Comparison of ENCODE assay signal across 8 cellular contexts in the genomic region with DNA sequence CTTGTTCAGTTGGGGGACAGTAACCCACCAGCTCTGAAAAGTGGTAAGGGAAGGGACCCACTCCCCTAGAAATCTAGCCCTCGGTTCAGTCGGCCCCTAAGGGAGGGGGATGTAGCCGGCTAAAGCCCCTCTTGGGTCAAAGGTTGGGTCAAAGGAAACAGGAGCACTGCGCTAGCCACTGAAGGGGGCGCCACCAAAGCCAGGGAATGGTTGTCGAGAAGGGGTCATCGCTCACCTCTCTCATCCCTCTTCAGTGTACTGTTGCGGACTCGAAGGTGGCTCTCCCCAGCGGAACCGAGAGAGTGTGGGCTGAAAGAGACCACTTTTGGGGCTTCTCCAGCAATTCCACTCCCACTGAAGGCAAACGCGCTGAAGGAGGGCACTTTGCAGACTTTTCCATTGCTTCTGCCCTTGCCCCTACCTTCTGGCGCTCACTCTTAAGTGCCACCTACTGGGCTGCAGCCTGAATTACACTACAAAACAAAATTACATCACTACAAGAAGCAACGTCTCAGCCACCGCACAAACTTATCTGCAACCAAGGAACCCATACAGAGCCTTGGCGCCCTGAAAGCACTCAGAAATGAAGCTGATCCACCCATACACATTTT.
DNase-seq lines count a peak whose midpoint lies in the region; ATAC-seq and TF ChIP-seq lines count a peak whose summit lies in the region.

No MANE protein-coding gene starts in this region.

- H3K36me3 Mint-ChIP-seq in activated T-cell treated with anti-CD3 and anti-CD28 coated beads, Interleukin-2, amount 50 U/mL, for 4 hours (ENCODE audit: insufficient read depth), result no peaks in the 10 kb centered on the region
- H3K36me3 Mint-ChIP-seq in progenitor cell of endocrine pancreas (ENCODE audit: insufficient read depth), result no peaks in the 10 kb centered on the region

- TF ChIP-seq CTCF in astrocyte of the spinal cord (IDR thresholded peaks at IDR 0.05; ENCODE audit: low read depth, low read length), result peak; percentile 44
- peak; percentile 38 for TF ChIP-seq CTCF in progenitor cell of endocrine pancreas (IDR thresholded peaks at IDR 0.05; ENCODE audit: unreplicated experiment)

- no peak overlapping the region for H3K4me3 Mint-ChIP-seq in activated T-cell treated with anti-CD3 and anti-CD28 coated beads, Interleukin-2, amount 50 U/mL, for 4 hours
- no peak overlapping the region for H3K4me3 Mint-ChIP-seq in progenitor cell of endocrine pancreas (ENCODE audit: low read depth)

- in situ Hi-C loops in astrocyte of the spinal cord (cut with HindIII; ENCODE audit: low sequenced_read_pairs), result no loop called here

- ATAC-seq in activated T-cell treated with anti-CD3 and anti-CD28 coated beads, Interleukin-2, amount 50 U/mL, for 4 hours, result no peak
- ATAC-seq in HG03159 (IDR thresholded peaks at IDR 0.05; ENCODE audit: unreplicated experiment) (peak; percentile 77), HG03571 (IDR thresholded peaks at IDR 0.05; ENCODE audit: unreplicated experiment) (no peak)

- H3K27me3 Mint-ChIP-seq in activated T-cell treated with anti-CD3 and anti-CD28 coated beads, Interleukin-2, amount 50 U/mL, for 4 hours (ENCODE audit: low read depth), result peaks cover 2% of the 10 kb centered on the region
- no peaks in the 10 kb centered on the region for H3K27me3 Mint-ChIP-seq in progenitor cell of endocrine pancreas

- peak; percentile 19 to 29 for DNase-seq in activated T-cell treated with anti-CD3 and anti-CD28 coated beads, Interleukin-2, amount 50 U/mL, for 48 hours
- no peak for DNase-seq in activated T-cell treated with anti-CD3 and anti-CD28 coated beads, Interleukin-2, amount 50 U/mL, for 4 hours
- DNase-seq in astrocyte of the spinal cord (ENCODE audit: low read depth, low spot score) (no peak), progenitor cell of endocrine pancreas (ENCODE audit: low spot score, unreplicated experiment) (no peak), NCI-H446 treated with DMSO at 0.1 percent for 48 hours (lab: John Stamatoyannopoulos, UW) (no peak), NCI-H510A treated with DMSO at 0.1 percent for 48 hours (lab: John Stamatoyannopoulos, UW) (no peak)

- H3K4me1 Mint-ChIP-seq in activated T-cell treated with anti-CD3 and anti-CD28 coated beads, Interleukin-2, amount 50 U/mL, for 4 hours (ENCODE audit: low read depth), result no peaks in the 10 kb centered on the region
- no peaks in the 10 kb centered on the region for H3K4me1 Mint-ChIP-seq in progenitor cell of endocrine pancreas (ENCODE audit: low read depth)

- H3K9me3 Mint-ChIP-seq in activated T-cell treated with anti-CD3 and anti-CD28 coated beads, Interleukin-2, amount 50 U/mL, for 4 hours, result no peaks in the 10 kb centered on the region
- peaks cover 7% of the 10 kb centered on the region for H3K9me3 Mint-ChIP-seq in progenitor cell of endocrine pancreas (ENCODE audit: low read depth)

- no peak overlapping the region for H3K27ac Mint-ChIP-seq in progenitor cell of endocrine pancreas

- no peak overlapping the region for H3K4me3 ChIP-seq in astrocyte of the spinal cord (ENCODE audit: low read depth, low read length)

Comparison
In these comparisons a context has a peak if more than half of its experiments do, and no peak if none do; other contexts are left out.
1. DNase-seq: peak in activated T-cell treated with anti-CD3 and anti-CD28 coated beads, Interleukin-2, amount 50 U/mL, for 48 hours (2 of 2); none in activated T-cell treated with anti-CD3 and anti-CD28 coated beads, Interleukin-2, amount 50 U/mL, for 4 hours (single experiment), astrocyte of the spinal cord (single experiment), progenitor cell of endocrine pancreas (single experiment), NCI-H446 treated with DMSO at 0.1 percent for 48 hours (single experiment) and NCI-H510A treated with DMSO at 0.1 percent for 48 hours (single experiment).